ENCODE assay signal across 16 cellular contexts in the genomic region with DNA sequence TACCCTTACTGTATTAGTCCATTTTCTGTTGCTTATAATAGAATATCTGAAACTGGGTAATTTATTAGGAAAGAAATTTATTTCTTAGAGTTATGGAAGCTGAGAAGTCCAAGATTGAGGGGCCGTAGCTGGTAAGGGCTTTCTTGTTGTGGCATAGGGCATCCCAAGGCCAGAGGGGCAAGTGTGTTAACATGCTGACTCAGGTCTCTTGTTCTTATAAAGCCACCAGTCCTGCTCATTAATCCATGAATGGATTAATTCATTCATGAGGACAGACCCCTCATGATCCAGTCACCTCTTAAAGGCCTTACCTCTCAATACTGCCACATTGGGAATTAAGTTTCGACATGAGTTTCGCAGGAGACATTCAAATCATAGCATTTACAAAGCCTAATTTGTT. TPM values are rescaled to one million over a fixed set of nuclear protein-coding genes. Genes with fewer than 3 reads are reported as not detected.
A peak's percentile ranks its signal among the peaks of the same experiment; 100 is the strongest.
DNase-seq lines count a peak whose midpoint lies in the region; ATAC-seq and TF ChIP-seq lines count a peak whose summit lies in the region.
"Had no signal": no experiment of that assay in that cellular context is flagged by ENCODE, and none has a peak within 500 bp of the region (broad histone marks: within the 10 kb centered on the region; RNA-seq: fewer than 3 reads in every experiment).

No MANE protein-coding gene starts in this region.

- H3K36me3 Mint-ChIP-seq in natural killer cell (no peaks in the 10 kb centered on the region), immature natural killer cell (peaks cover 0 to 3% (median 0%) of the 10 kb centered on the region in 3 donors)
- no peaks in the 10 kb centered on the region for H3K36me3 Mint-ChIP-seq in natural killer cell treated with Interleukin-12 subunit alpha and Interleukin-12 subunit beta and Interleukin-15 and Interleukin-18, amount 100 ng/mL, for 72 hours

- H2AFZ ChIP-seq in IMR-90 (replicated peaks; ENCODE audit: low read length, poor library complexity), result no peak overlapping the region
- H2AFZ ChIP-seq: GM23338 had no signal

- H3K9me3 ChIP-seq in IMR-90 (ENCODE audit: control insufficient read depth, insufficient read depth, low read length), result no peaks in the 10 kb centered on the region
- H3K9me3 ChIP-seq: SJCRH30 had no signal

- H3K27ac Mint-ChIP-seq in natural killer cell (no peak overlapping the region), immature natural killer cell (no peak overlapping the region)
- no peak overlapping the region for H3K27ac Mint-ChIP-seq in natural killer cell treated with Interleukin-12 subunit alpha and Interleukin-12 subunit beta and Interleukin-15 and Interleukin-18, amount 100 ng/mL, for 72 hours
- H3K27ac Mint-ChIP-seq: GM23338 had no signal

- H3K4me3 ChIP-seq in IMR-90 (ENCODE audit: insufficient read depth, low read depth, low read length), result no peak overlapping the region
- H3K4me3 ChIP-seq: GM23338, SJCRH30 had no signal

- POLR2A ChIA-PET in IMR-90 (lab: Charles Lee; ENCODE audit: unreplicated experiment), result no interaction called here

- H4K91ac ChIP-seq in IMR-90 (ENCODE audit: insufficient read depth, low read depth, low read length), result no peak overlapping the region

- H3K23ac ChIP-seq in IMR-90 (ENCODE audit: low read depth, low read length), result peak overlapping the region; percentile 26; the same call in 1 of the 2 replicates

- in situ Hi-C loops in IMR-90 (cut with MboI; ENCODE audit: low sequenced_read_pairs), result no loop called here

- no CpG with 5 or more reads among the region's 3 CpGs for WGBS in IMR-90 (ENCODE audit: extremely low coverage in 2 of 2, insufficient read length in 1 of 2), 2 experiments

- H2BK20ac ChIP-seq in IMR-90 (ENCODE audit: low read depth, low read length), result no peak overlapping the region

- no peak overlapping the region for H2BK15ac ChIP-seq in IMR-90 (ENCODE audit: low read depth, low read length)

- H2BK120ac ChIP-seq in IMR-90 (ENCODE audit: low read depth, low read length), result no peak overlapping the region

- H3K4me1 ChIP-seq in IMR-90 (ENCODE audit: control insufficient read depth, insufficient read depth, low read length), result peaks cover 2% of the 10 kb centered on the region; the same call in 1 of the 2 replicates

- peaks cover 6% of the 10 kb centered on the region; the same call in 1 of the 2 replicates for H3K9me1 ChIP-seq in IMR-90 (ENCODE audit: insufficient read depth, low read length)

- TF ChIP-seq CTCF in natural killer cell (IDR thresholded peaks at IDR 0.05) (no peak), IMR-90 (conservative IDR thresholded peaks at IDR 0.05; ENCODE audit: low read depth, low read length) (no peak)

- dilution Hi-C loops in IMR-90 (cut with HindIII; ENCODE audit: low sequenced_read_pairs, unreplicated experiment), result no loop called here

- no peak for TF ChIP-seq RAD21 in IMR-90 (IDR thresholded peaks at IDR 0.05; ENCODE audit: low read length)

- no peak overlapping the region for H3K4ac ChIP-seq in IMR-90 (ENCODE audit: low read depth, low read length)

- intact Hi-C loops in natural killer cell (cut with micrococcal nuclease) (no loop called here), IMR-90 (cut with micrococcal nuclease) (loop anchor here (5.0 kb wide), 1 partner anchor 50 kb away; no protein-coding TSS in a partner anchor)

- no peak overlapping the region for H3K18ac ChIP-seq in IMR-90 (ENCODE audit: low read depth, low read length)

- no peaks in the 10 kb centered on the region for H4K20me1 ChIP-seq in IMR-90 (ENCODE audit: insufficient read depth, low read length)

- H3K9me3 Mint-ChIP-seq in natural killer cell, result no peaks in the 10 kb centered on the region
- H3K9me3 Mint-ChIP-seq in natural killer cell treated with Interleukin-12 subunit alpha and Interleukin-12 subunit beta and Interleukin-15 and Interleukin-18, amount 100 ng/mL, for 72 hours, result no peaks in the 10 kb centered on the region
- H3K9me3 Mint-ChIP-seq in immature natural killer cell, result no peaks in the 10 kb centered on the region
- H3K9me3 Mint-ChIP-seq: CD4-positive, alpha-beta memory T cell; GM23338 had no signal

- H3K56ac ChIP-seq in IMR-90 (ENCODE audit: extremely low read depth, insufficient read depth, low read length), result no peak overlapping the region

- TF ChIP-seq POLR2A in IMR-90 (IDR thresholded peaks at IDR 0.05; ENCODE audit: low read depth, low read length), result no peak

- H2AK5ac ChIP-seq in IMR-90 (ENCODE audit: low read depth, low read length), result no peak overlapping the region

- H3K14ac ChIP-seq in IMR-90 (replicated peaks; ENCODE audit: low read depth, low read length), result no peak overlapping the region

- H3K4me2 ChIP-seq in IMR-90 (ENCODE audit: low read depth, low read length), result no peak overlapping the region
- H3K4me2 ChIP-seq: GM23338 had no signal

- no TSS peak for BruUV-seq in IMR-90 (replicated peaks; lab: Mats Ljungman, UMichigan)

- H3K79me1 ChIP-seq in IMR-90 (ENCODE audit: low read depth in 1 of 2, low read length in 2 of 2), result peaks cover 13 to 54% of the 10 kb centered on the region in 2 experiments

- ATAC-seq in natural killer cell (no peak), IMR-90 (ENCODE audit: low read depth) (no peak)
- no peak for ATAC-seq in natural killer cell treated with Interleukin-12 subunit alpha and Interleukin-12 subunit beta and Interleukin-15 and Interleukin-18, amount 100 ng/mL, for 72 hours
- ATAC-seq: GM23338 had no signal

- H3K36me3 ChIP-seq in IMR-90 (ENCODE audit: control insufficient read depth, insufficient read depth, low read length), result no peaks in the 10 kb centered on the region

- DNase-seq in natural killer cell, result no peak
- no peak for DNase-seq in natural killer cell treated with Interleukin-12 subunit alpha and Interleukin-12 subunit beta and Interleukin-15 and Interleukin-18, amount 100 ng/mL, for 72 hours (ENCODE audit: low spot score)
- no peak for DNase-seq in IMR-90
- no peak for DNase-seq in immature natural killer cell
- no peak for DNase-seq in NCI-H1092 treated with DMSO at 0.1 percent for 48 hours (lab: John Stamatoyannopoulos, UW)
- no peak for DNase-seq in NCI-H1694 treated with DMSO at 0.1 percent for 48 hours (lab: John Stamatoyannopoulos, UW)
- DNase-seq in SIG-M5 treated with dmso at 0.1 percent for 504 hours (lab: John Stamatoyannopoulos, UW; ENCODE audit: unreplicated experiment), result no peak
- DNase-seq: CD4-positive, alpha-beta memory T cell; HCEC 1CT; NCI-H187; NCI-H2107; NCI-H510A; NCI-H748 treated with DMSO at 0.1 percent for 48 hours; SJCRH30 had no signal

- H2BK5ac ChIP-seq in IMR-90 (ENCODE audit: low read depth, low read length, poor library complexity, severe bottlenecking), result no peak overlapping the region

- H3K27me3 Mint-ChIP-seq in natural killer cell (ENCODE audit: low read depth in 2 of 2) (no peaks in the 10 kb centered on the region), immature natural killer cell (ENCODE audit: low read depth in 3 of 3) (peaks cover 0 to 5% (median 0%) of the 10 kb centered on the region in 3 donors)
- no peaks in the 10 kb centered on the region for H3K27me3 Mint-ChIP-seq in natural killer cell treated with Interleukin-12 subunit alpha and Interleukin-12 subunit beta and Interleukin-15 and Interleukin-18, amount 100 ng/mL, for 72 hours
- H3K27me3 Mint-ChIP-seq: CD4-positive, alpha-beta memory T cell had no signal

- no peak overlapping the region for H3K27ac ChIP-seq in IMR-90 (ENCODE audit: insufficient read depth, low read length)
- H3K27ac ChIP-seq: HL-60, SJCRH30 had no signal

- peak overlapping the region; percentile 4 for H3K4me3 Mint-ChIP-seq in natural killer cell
- H3K4me3 Mint-ChIP-seq in natural killer cell treated with Interleukin-12 subunit alpha and Interleukin-12 subunit beta and Interleukin-15 and Interleukin-18, amount 100 ng/mL, for 72 hours, result no peak overlapping the region
- peak overlapping the region in 3 of 5 donors; percentile 21 to 41 (median 27) for H3K4me3 Mint-ChIP-seq in immature natural killer cell

- H3K27me3 ChIP-seq in IMR-90 (ENCODE audit: control insufficient read depth, insufficient read depth, low read length), result no peaks in the 10 kb centered on the region
- H3K27me3 ChIP-seq: SJCRH30 had no signal

- no peak overlapping the region for H4K8ac ChIP-seq in IMR-90 (ENCODE audit: low read depth in 2 of 2, low read length in 2 of 2)

- H2AK9ac ChIP-seq in IMR-90 (replicated peaks; ENCODE audit: low read depth, low read length, poor library complexity), result no peak overlapping the region

- H4K5ac ChIP-seq in IMR-90 (ENCODE audit: low read depth, low read length), result no peak overlapping the region

- CTCF ChIA-PET in IMR-90 (lab: Yijun Ruan, JAX), result no interaction called here

- H3K9ac ChIP-seq in IMR-90 (ENCODE audit: low read depth, low read length), result no peak overlapping the region

- H3K4me1 Mint-ChIP-seq in natural killer cell (peaks cover 26 to 37% of the 10 kb centered on the region in 2 donors), immature natural killer cell (peaks cover 26 to 48% of the 10 kb centered on the region in 2 donors)
- peaks cover 21 to 34% of the 10 kb centered on the region in 2 donors for H3K4me1 Mint-ChIP-seq in natural killer cell treated with Interleukin-12 subunit alpha and Interleukin-12 subunit beta and Interleukin-15 and Interleukin-18, amount 100 ng/mL, for 72 hours (ENCODE audit: low read depth in 2 of 2)

TF ChIP-seq in IMR-90, 13 proteins besides CTCF, POLR2A, EP300 and RAD21:
- TF ChIP-seq MAFK (IDR thresholded peaks at IDR 0.05; ENCODE audit: low read depth, low read length) (peak; percentile 61; the same call in 1 of the 2 replicates), BHLHE40 (IDR thresholded peaks at IDR 0.05; ENCODE audit: low read depth, low read length) (no peak)

RNA-seq across cellular contexts. Expression of a gene that starts 2.4 kb away (rescaled TPM):
- total RNA-seq in natural killer cell (10 to 100 TPM; 15.0 to 17.2 (median 15.4) TPM), IMR-90 (2012; rRNA removed) (21.0 and 32.5 TPM in 2 replicates)
- 10 to 100 TPM; 24.7 to 31.2 TPM for total RNA-seq in natural killer cell treated with Interleukin-12 subunit alpha and Interleukin-12 subunit beta and Interleukin-15 and Interleukin-18, amount 100 ng/mL, for 72 hours
- polyA plus RNA-seq in IMR-90 (2012; rRNA removed) (14.4 and 17.4 TPM in 2 replicates), immature natural killer cell (10 to 100 TPM; 35.4 to 37.3 (median 35.8) TPM)
- 5.3 and 6.5 TPM in 2 replicates for polyA plus RNA-seq in IMR-90 (2012; cell fraction: cytosol; rRNA removed)
- polyA plus RNA-seq in IMR-90 (2012; cell fraction: nucleus; rRNA removed; ENCODE audit: low replicate concordance), result 5.0 and 14.2 TPM in 2 replicates

RNA-seq across cellular contexts. Expression of a gene that starts 2.7 kb away (rescaled TPM):
- under 1 TPM; 0.70 to 0.89 (median 0.85) TPM for total RNA-seq in natural killer cell
- under 1 TPM; 0.43 to 0.86 TPM for total RNA-seq in natural killer cell treated with Interleukin-12 subunit alpha and Interleukin-12 subunit beta and Interleukin-15 and Interleukin-18, amount 100 ng/mL, for 72 hours
- 0.36 and 0.83 TPM in 2 replicates for total RNA-seq in IMR-90 (2012; rRNA removed)
- polyA plus RNA-seq in IMR-90 (2012; rRNA removed), result 0.07 and 0.24 TPM in 2 replicates
- 0.03 and 0.05 TPM in 2 replicates for polyA plus RNA-seq in IMR-90 (2012; cell fraction: cytosol; rRNA removed)
- polyA plus RNA-seq in IMR-90 (2012; cell fraction: nucleus; rRNA removed; ENCODE audit: low replicate concordance), result 0.30 TPM in 1 of 2 replicates, not detected in the other
- under 1 TPM in 1 of 3 donors, not detected in 2; 0.07 TPM for polyA plus RNA-seq in immature natural killer cell
